In the genomic region with DNA sequence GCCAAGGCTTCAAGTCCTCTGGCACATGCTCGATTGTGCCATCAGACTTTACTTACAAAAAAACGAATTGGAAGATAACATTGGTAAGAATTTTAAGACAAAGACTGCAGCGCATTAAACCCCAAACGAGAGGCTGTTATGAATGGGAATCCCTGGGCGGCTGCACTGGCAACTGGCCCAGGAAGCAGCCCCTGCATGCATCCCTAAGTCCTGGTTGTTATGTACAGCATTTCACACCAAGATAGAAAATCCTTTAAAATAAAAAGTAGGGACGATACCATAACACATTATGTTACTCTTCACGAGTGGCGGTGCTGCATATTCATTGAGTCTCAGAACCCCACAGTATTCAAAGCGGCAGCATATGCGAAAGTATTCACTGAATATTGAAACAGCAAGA, we compare ENCODE assay signal across 21 cellular contexts.
DNase-seq lines count a peak whose midpoint lies in the region; ATAC-seq, FAIRE-seq and TF ChIP-seq lines count a peak whose summit lies in the region.
"Had no signal": no experiment of that assay in that cellular context is flagged by ENCODE, and none has a peak within 500 bp of the region (broad histone marks: within the 10 kb centered on the region; RNA-seq: fewer than 3 reads in every experiment).

No MANE protein-coding gene starts in this region.

- no peaks in the 10 kb centered on the region for H3K4me1 ChIP-seq in GM23248 (ENCODE audit: insufficient read depth)
- H3K4me1 ChIP-seq in astrocyte (ENCODE audit: insufficient read depth, low read length): peaks cover 10% of the 10 kb centered on the region
- H3K4me1 ChIP-seq in mesenchymal stem cell (ENCODE audit: control insufficient read depth, insufficient read depth, low read depth, low read length): no peaks in the 10 kb centered on the region
- H3K4me1 ChIP-seq: BLaER1 treated with 17β-estradiol and CSF1 and Interleukin-3, amounts not matched to agents 10 nM and 100 nM; Caco-2; SJCRH30 had no signal

- H3K4me3 Mint-ChIP-seq in astrocyte (ENCODE audit: unreplicated experiment) (no peak overlapping the region), progenitor cell of endocrine pancreas (ENCODE audit: low read depth) (no peak overlapping the region)
- H3K4me3 Mint-ChIP-seq: CD4-positive, alpha-beta memory T cell had no signal

- no peak for FAIRE-seq in astrocyte (lab: Jason Lieb, UNC)
- FAIRE-seq: RCC 7860 had no signal

- H2BK5ac ChIP-seq in mesenchymal stem cell (ENCODE audit: low read depth, low read length, poor library complexity, severe bottlenecking): no peak overlapping the region

- 16% methylated on average over 10 of the region's 10 CpGs for WGBS in GM23248 (ENCODE audit: low coverage in 1 of 2, low lambda C conversion rate in 2 of 2, missing lambda C conversion rate in 2 of 2), 2 experiments
- 77% methylated on average over 10 of the region's 10 CpGs for WGBS in mesenchymal stem cell

- no peak overlapping the region for H4K8ac ChIP-seq in mesenchymal stem cell (ENCODE audit: low read length)

- H3K79me2 ChIP-seq in GM23248 (ENCODE audit: insufficient read depth) (no peaks in the 10 kb centered on the region), astrocyte (ENCODE audit: insufficient read depth, low read length) (no peaks in the 10 kb centered on the region)

- H3K9me3 Mint-ChIP-seq in astrocyte (ENCODE audit: unreplicated experiment) (no peaks in the 10 kb centered on the region), progenitor cell of endocrine pancreas (ENCODE audit: low read depth) (peaks cover 10% of the 10 kb centered on the region)

- H3K14ac ChIP-seq in mesenchymal stem cell (ENCODE audit: low read length in 2 of 2): no peak overlapping the region

- in situ Hi-C loops in GM23248 (cut with MboI): loop anchor here (25.0 kb wide), 1 partner anchor 1731 kb away; no protein-coding TSS in a partner anchor

- H3K9ac ChIP-seq in GM23248 (no peak overlapping the region), astrocyte (ENCODE audit: low read length) (no peak overlapping the region), mesenchymal stem cell (ENCODE audit: low read length) (peak overlapping the region; percentile 30)
- H3K9ac ChIP-seq: BLaER1 treated with 17β-estradiol and CSF1 and Interleukin-3, amounts not matched to agents 10 nM and 100 nM had no signal

- no peak overlapping the region for H3K4ac ChIP-seq in mesenchymal stem cell (ENCODE audit: low read depth in 1 of 2, low read length in 2 of 2)

- no peaks in the 10 kb centered on the region for H4K20me1 ChIP-seq in GM23248 (ENCODE audit: insufficient read depth)
- no peaks in the 10 kb centered on the region for H4K20me1 ChIP-seq in astrocyte (ENCODE audit: insufficient read depth, low read length)
- H4K20me1 ChIP-seq: BLaER1 treated with 17β-estradiol and CSF1 and Interleukin-3, amounts not matched to agents 10 nM and 100 nM had no signal

- H4K91ac ChIP-seq in mesenchymal stem cell (ENCODE audit: low read length): no peak overlapping the region

- H3K36me3 ChIP-seq in GM23248 (ENCODE audit: low read depth) (no peaks in the 10 kb centered on the region), astrocyte (ENCODE audit: insufficient read depth, low read length) (no peaks in the 10 kb centered on the region), mesenchymal stem cell (ENCODE audit: control insufficient read depth in 1 of 2, insufficient read depth in 2 of 2, low read depth in 1 of 2, low read length in 2 of 2) (no peaks in the 10 kb centered on the region)
- H3K36me3 ChIP-seq: BLaER1 treated with 17β-estradiol and CSF1 and Interleukin-3, amounts not matched to agents 10 nM and 100 nM; SJCRH30 had no signal

- H3K4me2 ChIP-seq in GM23248 (ENCODE audit: unreplicated experiment) (peak overlapping the region; percentile 49), astrocyte (ENCODE audit: low read length) (peak overlapping the region; percentile 67), mesenchymal stem cell (ENCODE audit: low read length, poor library complexity, severe bottlenecking) (no peak overlapping the region)
- H3K4me2 ChIP-seq: BLaER1 treated with 17β-estradiol and CSF1 and Interleukin-3, amounts not matched to agents 10 nM and 100 nM had no signal

- H3K27me3 ChIP-seq in GM23248 (replicated peaks; ENCODE audit: insufficient read depth): no peaks in the 10 kb centered on the region
- no peaks in the 10 kb centered on the region for H3K27me3 ChIP-seq in astrocyte (ENCODE audit: insufficient read depth, low read length)
- no peaks in the 10 kb centered on the region for H3K27me3 ChIP-seq in mesenchymal stem cell (ENCODE audit: control insufficient read depth in 1 of 2, insufficient read depth in 1 of 2, low read length in 2 of 2)
- H3K27me3 ChIP-seq: BLaER1 treated with 17β-estradiol and CSF1 and Interleukin-3, amounts not matched to agents 10 nM and 100 nM; SJCRH30 had no signal

- no peak overlapping the region for H3K4me3 ChIP-seq in GM23248
- no peak overlapping the region for H3K4me3 ChIP-seq in astrocyte (ENCODE audit: insufficient read depth, low read depth, low read length)
- peak overlapping the region in 1 of 2 experiments; percentile 27 for H3K4me3 ChIP-seq in mesenchymal stem cell (ENCODE audit: insufficient read depth in 1 of 2, low read depth in 1 of 2, low read length in 2 of 2)
- H3K4me3 ChIP-seq: BLaER1 treated with 17β-estradiol and CSF1 and Interleukin-3, amounts not matched to agents 10 nM and 100 nM; SJCRH30 had no signal

- H3F3A ChIP-seq in GM23248 (ENCODE audit: insufficient read depth): no peaks in the 10 kb centered on the region

- H3K9me2 ChIP-seq in GM23248 (ENCODE audit: insufficient read depth): no peaks in the 10 kb centered on the region

- H3K27me3 Mint-ChIP-seq in astrocyte (ENCODE audit: low read depth, unreplicated experiment) (no peaks in the 10 kb centered on the region), progenitor cell of endocrine pancreas (no peaks in the 10 kb centered on the region)

- no peak overlapping the region for H2BK12ac ChIP-seq in mesenchymal stem cell (ENCODE audit: low read length in 2 of 2)

- H3K36me3 Mint-ChIP-seq in astrocyte (ENCODE audit: low read depth, unreplicated experiment) (no peaks in the 10 kb centered on the region), progenitor cell of endocrine pancreas (ENCODE audit: insufficient read depth) (no peaks in the 10 kb centered on the region)
- H3K36me3 Mint-ChIP-seq: CD4-positive, alpha-beta memory T cell had no signal

- ATAC-seq in GM21528 (IDR thresholded peaks at IDR 0.05; ENCODE audit: low FRiP score, unreplicated experiment) (no peak), GM18909 (IDR thresholded peaks at IDR 0.05; ENCODE audit: poor library complexity, unreplicated experiment) (no peak)

- H2BK15ac ChIP-seq in mesenchymal stem cell (ENCODE audit: low read depth, poor library complexity, severe bottlenecking): no peak overlapping the region

- no peaks in the 10 kb centered on the region for H3K79me1 ChIP-seq in mesenchymal stem cell (replicated peaks; ENCODE audit: low read length, poor library complexity, severe bottlenecking)

- H2AK5ac ChIP-seq in mesenchymal stem cell (ENCODE audit: low read length, severe bottlenecking): no peak overlapping the region

- H3K27ac Mint-ChIP-seq in astrocyte (ENCODE audit: unreplicated experiment) (no peak overlapping the region), progenitor cell of endocrine pancreas (peak overlapping the region; percentile 80)

- H3K9me3 ChIP-seq in GM23248 (ENCODE audit: low read depth) (no peaks in the 10 kb centered on the region), astrocyte (ENCODE audit: insufficient read depth, low read depth, low read length) (no peaks in the 10 kb centered on the region), mesenchymal stem cell (ENCODE audit: control insufficient read depth, low read length) (no peaks in the 10 kb centered on the region)
- H3K9me3 ChIP-seq: Caco-2, SJCRH30 had no signal

- no peak overlapping the region for H3K18ac ChIP-seq in mesenchymal stem cell (ENCODE audit: low read depth in 1 of 2, low read length in 2 of 2)

- peaks cover 6% of the 10 kb centered on the region for H3K4me1 Mint-ChIP-seq in astrocyte (ENCODE audit: low read depth, unreplicated experiment)
- H3K4me1 Mint-ChIP-seq in progenitor cell of endocrine pancreas (ENCODE audit: low read depth): peaks cover 3% of the 10 kb centered on the region
- H3K4me1 Mint-ChIP-seq: CD4-positive, alpha-beta memory T cell had no signal

- H2BK120ac ChIP-seq in mesenchymal stem cell (ENCODE audit: low read depth, low read length): no peak overlapping the region

- peak overlapping the region; percentile 60 for H2AFZ ChIP-seq in GM23248
- H2AFZ ChIP-seq in astrocyte (ENCODE audit: low read depth, low read length): peak overlapping the region; percentile 41
- no peak overlapping the region for H2AFZ ChIP-seq in mesenchymal stem cell (ENCODE audit: low read depth, low read length)

- DNase-seq in GM23248: no peak
- no peak for DNase-seq in astrocyte (ENCODE audit: low read depth)
- DNase-seq in mesenchymal stem cell: no peak
- no peak for DNase-seq in progenitor cell of endocrine pancreas (ENCODE audit: low spot score, unreplicated experiment)
- no peak for DNase-seq in NCI-H1092 (lab: John Stamatoyannopoulos, UW)
- DNase-seq: ACHN; Caco-2; CD4-positive, alpha-beta memory T cell; DMS 273 treated with DMSO at 0.1 percent for 48 hours; DMS79 treated with DMSO at 0.1 percent for 48 hours; GOT3; Karpas-422; MV-4-11; NCI-H1694; NCI-H2081; NK-92 treated with Interleukin-12 subunit alpha and Interleukin-12 subunit beta, amount 100 ng/mL, for 24 hours had no signal

- no peak for TF ChIP-seq CTCF in astrocyte (IDR thresholded peaks at IDR 0.05; ENCODE audit: insufficient read depth, low read depth, low read length)
- no peak for TF ChIP-seq CTCF in progenitor cell of endocrine pancreas (IDR thresholded peaks at IDR 0.05; ENCODE audit: unreplicated experiment)

- H3K23ac ChIP-seq in mesenchymal stem cell (ENCODE audit: low read length in 2 of 2): no peak overlapping the region

- H3K27ac ChIP-seq in GM23248 (no peak overlapping the region), astrocyte (ENCODE audit: low read depth, low read length) (no peak overlapping the region), mesenchymal stem cell (ENCODE audit: low read length, poor library complexity, severe bottlenecking) (no peak overlapping the region)
- H3K27ac ChIP-seq: BLaER1 treated with 17β-estradiol and CSF1 and Interleukin-3, amounts not matched to agents 10 nM and 100 nM; SJCRH30 had no signal
